9 cellular contexts compared by ENCODE assay signal in genomic region chr4:183657564-183657963, GRCh38. TPM values are rescaled to one million over a fixed set of nuclear protein-coding genes. Genes with fewer than 3 reads are reported as not detected.
DNase-seq lines count a peak whose midpoint lies in the region; ATAC-seq and TF ChIP-seq lines count a peak whose summit lies in the region.
"Had no signal": no experiment of that assay in that cellular context is flagged by ENCODE, and none has a peak within 500 bp of the region (broad histone marks: within the 10 kb centered on the region; RNA-seq: fewer than 3 reads in every experiment).

No MANE protein-coding gene starts in this region.

- WGBS in right cardiac atrium, result 69% methylated on average over 3 of the region's 3 CpGs

- H3K27me3 ChIP-seq in right cardiac atrium (ENCODE audit: control insufficient read depth, insufficient read depth), result no peaks in the 10 kb centered on the region
- no peaks in the 10 kb centered on the region for H3K27me3 ChIP-seq in vagina
- H3K27me3 ChIP-seq: sigmoid colon had no signal

- no peak for DNase-seq in right cardiac atrium
- no peak for DNase-seq in left cardiac atrium
- no peak for DNase-seq in activated CD4-positive, alpha-beta memory T cell treated with anti-CD3 and anti-CD28 coated beads, Interleukin-2, amount 10 ng/mL, durations not matched to agents 7 days and 5 days
- peak; percentile 12 for DNase-seq in iris pigment epithelial cell (ENCODE audit: low read depth)
- no peak for DNase-seq in vagina (ENCODE audit: extremely low spot score in 2 of 2)
- no peak for DNase-seq in superior temporal gyrus (ENCODE audit: extremely low spot score)
- no peak for DNase-seq in central memory CD4-positive, alpha-beta T cell
- DNase-seq: sigmoid colon had no signal

- TF ChIP-seq CTCF in vagina (IDR thresholded peaks at IDR 0.05), result no peak

- peaks cover 14% of the 10 kb centered on the region for H3K36me3 Mint-ChIP-seq in activated CD4-positive, alpha-beta memory T cell treated with anti-CD3 and anti-CD28 coated beads, Interleukin-2, amount 10 ng/mL, durations not matched to agents 7 days and 5 days (ENCODE audit: low read depth)

- no peaks in the 10 kb centered on the region for H3K9me3 Mint-ChIP-seq in activated CD4-positive, alpha-beta memory T cell treated with anti-CD3 and anti-CD28 coated beads, Interleukin-2, amount 10 ng/mL, durations not matched to agents 7 days and 5 days

- H3K4me1 ChIP-seq in right cardiac atrium (ENCODE audit: control insufficient read depth, insufficient read depth, low read length) (peaks cover 1% of the 10 kb centered on the region), vagina (peaks cover 31% of the 10 kb centered on the region)

- ATAC-seq in right cardiac atrium (no peak), left cardiac atrium (no peak), GM19351 (IDR thresholded peaks at IDR 0.05; ENCODE audit: unreplicated experiment) (no peak)

- intact Hi-C loops in right cardiac atrium (cut with DNase I), result no loop called here
- intact Hi-C loops in left cardiac atrium (cut with DNase I), result loop anchor here in 1 of 2 donors (10.0 kb wide), 2 partner anchors 153 to 183 kb away; partner anchors contain the start of gene ING2
- intact Hi-C loops in vagina (cut with DNase I), result loop anchor here (10.0 kb wide), 1 partner anchor 153 kb away; the partner anchor contains the start of gene ING2

- no peak overlapping the region for H3K27ac Mint-ChIP-seq in activated CD4-positive, alpha-beta memory T cell treated with anti-CD3 and anti-CD28 coated beads, Interleukin-2, amount 10 ng/mL, durations not matched to agents 7 days and 5 days

- CTCF ChIA-PET in activated CD4-positive, alpha-beta memory T cell treated with anti-CD3 and anti-CD28 coated beads, Interleukin-2, amount 10 ng/mL, durations not matched to agents 7 days and 5 days (lab: Charles Lee), result interaction anchor here (0.8 to 1.2 kb wide), 2 partner anchors 22 to 64 kb away, joined by 3 read pairs; no protein-coding TSS in a partner anchor

- no peak for TF ChIP-seq POLR2A in vagina (IDR thresholded peaks at IDR 0.05)

- H3K36me3 ChIP-seq in vagina, result no peaks in the 10 kb centered on the region

- peaks cover 31% of the 10 kb centered on the region for H3K4me1 Mint-ChIP-seq in activated CD4-positive, alpha-beta memory T cell treated with anti-CD3 and anti-CD28 coated beads, Interleukin-2, amount 10 ng/mL, durations not matched to agents 7 days and 5 days

- POLR2A ChIA-PET in activated CD4-positive, alpha-beta memory T cell treated with anti-CD3 and anti-CD28 coated beads, Interleukin-2, amount 10 ng/mL, durations not matched to agents 7 days and 5 days (lab: Charles Lee), result interaction anchor here (0.7 to 1.6 kb wide), 3 partner anchors 10 to 151 kb away, joined by 3 to 5 read pairs (median 3); no protein-coding TSS in a partner anchor

- H3K27ac ChIP-seq in right cardiac atrium (ENCODE audit: low read length), result no peak overlapping the region
- H3K27ac ChIP-seq in vagina, result no peak overlapping the region

- H3K4me3 ChIP-seq in right cardiac atrium (ENCODE audit: low read length) (peak overlapping the region; percentile 94), vagina (peak overlapping the region; percentile 73 to 78)

- H3K9me3 ChIP-seq in right cardiac atrium (ENCODE audit: control insufficient read depth, low read length), result no peaks in the 10 kb centered on the region
- no peaks in the 10 kb centered on the region for H3K9me3 ChIP-seq in vagina
- H3K9me3 ChIP-seq: sigmoid colon had no signal

- peak overlapping the region; percentile 91 for H3K4me3 Mint-ChIP-seq in activated CD4-positive, alpha-beta memory T cell treated with anti-CD3 and anti-CD28 coated beads, Interleukin-2, amount 10 ng/mL, durations not matched to agents 7 days and 5 days

- H3K27me3 Mint-ChIP-seq in activated CD4-positive, alpha-beta memory T cell treated with anti-CD3 and anti-CD28 coated beads, Interleukin-2, amount 10 ng/mL, durations not matched to agents 7 days and 5 days, result no peaks in the 10 kb centered on the region

RNA-seq across cellular contexts. Expression of gene RWDD4, which starts 1.4 kb away (rescaled TPM):
- 10 to 100 TPM; 15.9 to 21.4 (median 18.2) TPM for total RNA-seq in right cardiac atrium
- polyA plus RNA-seq in right cardiac atrium, result 14.2 TPM
- 10 to 100 TPM; 14.7 to 16.6 TPM for total RNA-seq in left cardiac atrium
- 10 to 100 TPM; 13.0 to 15.3 TPM for total RNA-seq in activated CD4-positive, alpha-beta memory T cell treated with anti-CD3 and anti-CD28 coated beads, Interleukin-2, amount 10 ng/mL, durations not matched to agents 7 days and 5 days
- 18.2 TPM for total RNA-seq in vagina

RNA-seq across cellular contexts. Expression of gene TRAPPC11, which starts 1.5 kb away (rescaled TPM):
- total RNA-seq in right cardiac atrium, result 10 to 100 TPM; 18.6 to 21.4 (median 20.5) TPM
- 12.6 TPM for polyA plus RNA-seq in right cardiac atrium
- 10 to 100 TPM; 19.5 to 21.6 TPM for total RNA-seq in left cardiac atrium
- 10 to 100 TPM; 29.7 to 36.1 TPM for total RNA-seq in activated CD4-positive, alpha-beta memory T cell treated with anti-CD3 and anti-CD28 coated beads, Interleukin-2, amount 10 ng/mL, durations not matched to agents 7 days and 5 days
- total RNA-seq in vagina, result 40.3 TPM
